In the genomic region with DNA sequence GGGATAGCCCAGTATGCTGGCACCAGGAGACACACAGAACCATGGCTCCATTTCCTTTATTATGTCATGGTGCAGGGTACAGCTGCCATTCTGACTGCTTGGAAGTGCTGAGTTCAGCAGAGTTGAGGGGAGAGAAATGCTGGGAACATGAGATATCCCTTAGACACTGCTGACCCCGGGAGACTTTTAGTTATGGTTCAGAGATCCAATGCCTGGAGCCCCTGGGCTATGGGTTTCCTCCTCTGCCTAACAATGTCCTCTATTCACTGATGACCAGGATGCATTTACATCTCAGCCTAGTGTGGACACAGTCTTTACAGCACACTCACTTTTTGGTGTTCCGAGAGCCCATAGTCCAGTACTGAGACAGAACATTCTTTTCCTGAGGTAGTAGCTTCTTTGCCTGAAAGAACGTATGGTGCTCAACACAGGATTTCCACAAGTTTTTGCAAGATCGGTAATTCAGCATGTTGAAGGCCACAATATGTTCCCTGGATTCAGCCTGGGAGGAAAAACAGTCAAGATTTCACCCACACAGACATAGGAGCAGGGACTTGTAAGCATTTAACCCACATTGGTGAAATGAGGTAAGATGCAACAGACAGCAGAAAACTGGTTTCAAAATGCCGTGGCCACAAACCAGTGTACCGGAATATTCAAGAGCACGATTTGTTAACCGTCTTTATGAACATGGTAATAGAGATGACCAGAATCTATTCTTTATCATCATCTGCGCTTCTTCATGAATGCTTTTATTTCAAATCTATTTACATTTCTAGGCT, we compare ENCODE assay signal across 18 cellular contexts.
"Had no signal": no experiment of that assay in that cellular context is flagged by ENCODE, and none has a peak within 500 bp of the region (broad histone marks: within the 10 kb centered on the region; RNA-seq: fewer than 3 reads in every experiment).

No MANE protein-coding gene starts in this region.

- H3K9me3 ChIP-seq: tibial nerve, uterus had no signal

- ATAC-seq: activated CD8-positive, alpha-beta T cell treated with anti-CD3 and anti-CD28 coated beads for 36 hours; activated T-cell treated with anti-CD3 and anti-CD28 coated beads, Interleukin-2, amount 50 U/mL, for 4 hours; stimulated activated naive B cell treated with anti-CD40 and anti-IgM and Interleukin-4, amounts not matched to agents 10 μg/mL and 1 μg/mL and 100 μg/mL, for 72 hours had no signal

- DNase-seq: activated B cell treated with CpG ODN at 0.5 μM for 24 hours; activated CD4-positive, alpha-beta T cell treated with anti-CD3 and anti-CD28 coated beads for 48 hours; activated CD8-positive, alpha-beta T cell treated with anti-CD3 and anti-CD28 coated beads for 36 hours; activated gamma-delta T cell treated with Interleukin-2 at 50 U/mL for 16 hours; activated T-cell treated with anti-CD3 and anti-CD28 coated beads, Interleukin-2, amount 50 U/mL, for 4 hours; amygdala; effector CD8-positive, alpha-beta T cell; foreskin fibroblast; immature natural killer cell; naive B cell; stimulated activated CD4-positive, alpha-beta T cell treated with anti-CD3 and anti-CD28 coated beads, Interleukin-15, amount 100 ng/mL, for 24 hours; stimulated activated CD4-positive, alpha-beta T cell treated with anti-CD3 and anti-CD28 coated beads, Interleukin-4, amount 100 ng/mL, for 1 hour; stimulated activated naive B cell treated with anti-CD40 and anti-IgM and Interleukin-4, amounts not matched to agents 10 μg/mL and 1 μg/mL and 100 μg/mL, for 72 hours; uterus had no signal

- H3K36me3 ChIP-seq: tibial nerve, uterus had no signal

- H3K4me3 ChIP-seq: coronary artery, lung, skin epidermis, tibial nerve, uterus had no signal

- H3K4me1 ChIP-seq: tibial nerve, uterus had no signal

- H3K27ac ChIP-seq: coronary artery, skin epidermis, tibial nerve, uterus had no signal

- H3K27me3 ChIP-seq: tibial nerve, uterus had no signal
